ENCODE assay signal across 9 cellular contexts in genomic region chr18:48833701-48834394, GRCh38.
A peak's percentile ranks its signal among the peaks of the same experiment; 100 is the strongest.
DNase-seq lines count a peak whose midpoint lies in the region; ATAC-seq, FAIRE-seq and TF ChIP-seq lines count a peak whose summit lies in the region.
"Had no signal": no experiment of that assay in that cellular context is flagged by ENCODE, and none has a peak within 500 bp of the region (broad histone marks: within the 10 kb centered on the region; RNA-seq: fewer than 3 reads in every experiment).

No MANE protein-coding gene starts in this region.

- H3K27ac Mint-ChIP-seq in central memory CD8-positive, alpha-beta T cell (ENCODE audit: low read depth), result peak overlapping the region; percentile 96

- no TSS peak for BruUV-seq in HepG2 (replicated peaks; lab: Mats Ljungman, UMichigan)

- H4K20me1 ChIP-seq in HepG2 (ENCODE audit: insufficient read depth, low read length), result no peaks in the 10 kb centered on the region

- peaks cover 93% of the 10 kb centered on the region for H3K4me1 Mint-ChIP-seq in central memory CD8-positive, alpha-beta T cell

- H3K27me3 ChIP-seq in liver (ENCODE audit: control insufficient read depth in 4 of 4, insufficient read depth in 4 of 4, low read length in 3 of 4) (no peaks in the 10 kb centered on the region), HepG2 (ENCODE audit: control insufficient read depth in 1 of 2, insufficient read depth in 2 of 2, low read length in 2 of 2) (no peaks in the 10 kb centered on the region), rectal smooth muscle tissue (ENCODE audit: control insufficient read depth, insufficient read depth, low read length) (no peaks in the 10 kb centered on the region), SJCRH30 (no peaks in the 10 kb centered on the region)

- H3K27ac ChIP-seq in liver (ENCODE audit: low read depth in 1 of 2, low read length in 2 of 2) (peak overlapping the region; percentile 1 to 53), HepG2 (ENCODE audit: extremely low read length, insufficient read depth, low read length) (no peak overlapping the region), rectal smooth muscle tissue (ENCODE audit: low read depth, low read length) (no peak overlapping the region), SJCRH30 (no peak overlapping the region)
- H3K27ac ChIP-seq: C4-2B had no signal

- TF ChIP-seq CTCF in liver (IDR thresholded peaks at IDR 0.05; ENCODE audit: low read depth, low read length, missing input control) (no peak), HepG2 (CRISPR knock-in tag; IDR thresholded peaks at IDR 0.05) (no peak)

- no peaks in the 10 kb centered on the region for H3K9me3 Mint-ChIP-seq in central memory CD8-positive, alpha-beta T cell

- in situ Hi-C loops in HepG2 (cut with HindIII; ENCODE audit: extremely low pct_ligation_motif_present, low pct_unique_long_range_greater_than_20kb), result no loop called here

- H3K4me3 ChIP-seq in liver (ENCODE audit: low read depth in 1 of 3, low read length in 3 of 3) (no peak overlapping the region), HepG2 (replicated peaks in 1 of 3; ENCODE audit: insufficient read depth in 1 of 3, low read depth in 2 of 3, low read length in 3 of 3) (no peak overlapping the region), rectal smooth muscle tissue (ENCODE audit: low read length) (peak overlapping the region; percentile 39), SJCRH30 (no peak overlapping the region)

- CTCF ChIA-PET in HepG2 (lab: Yijun Ruan, JAX; ENCODE audit: low intra/inter-chr PET ratio, low total read pairs), result no interaction called here

- ATAC-seq in HepG2, result no peak
- ATAC-seq in HG03159 (IDR thresholded peaks at IDR 0.05; ENCODE audit: unreplicated experiment), result peak; percentile 72
- peak; percentile 91 for ATAC-seq in central memory CD8-positive, alpha-beta T cell (replicated peaks; ENCODE audit: extremely low read depth, poor library complexity, severe bottlenecking)

- H3K4me3 Mint-ChIP-seq in central memory CD8-positive, alpha-beta T cell, result peak overlapping the region; percentile 93

- TF ChIP-seq EP300 in HepG2 (IDR thresholded peaks at IDR 0.05; ENCODE audit: low read depth in 2 of 2, low read length in 2 of 2) (no peak), HepG2 (CRISPR knock-in tag; IDR thresholded peaks at IDR 0.05; ENCODE audit: borderline replicate concordance) (no peak)

- H3K36me3 Mint-ChIP-seq in central memory CD8-positive, alpha-beta T cell (ENCODE audit: insufficient read depth), result peaks cover 17% of the 10 kb centered on the region

- no peaks in the 10 kb centered on the region for H3K79me2 ChIP-seq in HepG2 (ENCODE audit: insufficient read depth, low read length)

- H3K4me1 ChIP-seq in liver (ENCODE audit: control insufficient read depth in 4 of 4, insufficient read depth in 4 of 4, low read length in 3 of 4) (no peaks in the 10 kb centered on the region), HepG2 (ENCODE audit: insufficient read depth, low read length) (no peaks in the 10 kb centered on the region), rectal smooth muscle tissue (ENCODE audit: control insufficient read depth, insufficient read depth, low read length) (peaks cover 6% of the 10 kb centered on the region), SJCRH30 (peaks cover 19% of the 10 kb centered on the region)

- TF ChIP-seq RAD21 in liver (IDR thresholded peaks at IDR 0.05) (no peak), HepG2 (CRISPR knock-in tag; IDR thresholded peaks at IDR 0.05) (no peak)

- POLR2A ChIA-PET in HepG2 (lab: Yijun Ruan, JAX), result no interaction called here

- H3K4me2 ChIP-seq in HepG2 (ENCODE audit: low read depth, low read length), result no peak overlapping the region

- DNase-seq in HepG2 (ENCODE audit: low spot score) (no peak), T-helper 9 cell (peak; percentile 44), SJCRH30 (no peak)
- DNase-seq in central memory CD8-positive, alpha-beta T cell (ENCODE audit: low spot score in 2 of 2), result peak in 1 of 2 donors; percentile 57
- DNase-seq in effector CD8-positive, alpha-beta T cell (lab: John Stamatoyannopoulos, UW), result no peak

- H3K27me3 Mint-ChIP-seq in central memory CD8-positive, alpha-beta T cell, result no peaks in the 10 kb centered on the region

- TF ChIP-seq POLR2A in HepG2 (IDR thresholded peaks at IDR 0.05; ENCODE audit: insufficient read depth in 1 of 2, low read depth in 2 of 2, low read length in 2 of 2), result no peak

- WGBS in liver, result 74% methylated on average over 13 of the region's 13 CpGs
- 94% methylated on average over 13 of the region's 13 CpGs for WGBS in HepG2 (ENCODE audit: low lambda C conversion rate)

- no peak overlapping the region for H2AFZ ChIP-seq in HepG2 (ENCODE audit: low read length)

- H3K9ac ChIP-seq in liver (ENCODE audit: low read depth in 1 of 2, low read length in 2 of 2), result no peak overlapping the region
- no peak overlapping the region for H3K9ac ChIP-seq in HepG2 (ENCODE audit: insufficient read depth, low read depth, low read length)
- H3K9ac ChIP-seq in rectal smooth muscle tissue (ENCODE audit: low read length), result no peak overlapping the region

- H3K36me3 ChIP-seq in liver (ENCODE audit: control insufficient read depth in 4 of 4, insufficient read depth in 3 of 4, low read depth in 1 of 4, low read length in 3 of 4), result no peaks in the 10 kb centered on the region
- H3K36me3 ChIP-seq in HepG2 (replicated peaks in 1 of 2; ENCODE audit: control insufficient read depth in 1 of 2, insufficient read depth in 2 of 2, low read length in 2 of 2), result peaks cover 3 to 22% of the 10 kb centered on the region in 2 experiments; a peak in 4 of 5 replicates
- H3K36me3 ChIP-seq in rectal smooth muscle tissue (ENCODE audit: control insufficient read depth, insufficient read depth, low read length), result no peaks in the 10 kb centered on the region
- H3K36me3 ChIP-seq in SJCRH30, result no peaks in the 10 kb centered on the region

- no peak for FAIRE-seq in HepG2 (lab: Jason Lieb, UNC)

- H3K9me3 ChIP-seq in liver (ENCODE audit: control insufficient read depth in 4 of 4, low read length in 3 of 4) (no peaks in the 10 kb centered on the region), HepG2 (ENCODE audit: low read length) (no peaks in the 10 kb centered on the region), SJCRH30 (replicated peaks) (no peaks in the 10 kb centered on the region)

- intact Hi-C loops in HepG2 (cut with micrococcal nuclease; ENCODE audit: unreplicated experiment), result no loop called here

TF ChIP-seq in liver, 16 proteins besides CTCF, POLR2A, EP300 and RAD21 (continues in another document):
- TF ChIP-seq HNF4G (IDR thresholded peaks at IDR 0.05) (no peak), RXRA (IDR thresholded peaks at IDR 0.05) (no peak), REST (IDR thresholded peaks at IDR 0.05) (no peak), FOXA2 (IDR thresholded peaks at IDR 0.05) (no peak), FOXA1 (IDR thresholded peaks at IDR 0.05) (no peak), HNF4A (conservative IDR thresholded peaks at IDR 0.05) (no peak)

TF ChIP-seq in HepG2, 621 proteins besides CTCF, POLR2A, EP300 and RAD21:
- TF ChIP-seq ZSCAN30 (CRISPR knock-in tag; IDR thresholded peaks at IDR 0.05) (no peak), CHD4 (IDR thresholded peaks at IDR 0.05; ENCODE audit: borderline replicate concordance, low read length) (no peak), SKI (IDR thresholded peaks at IDR 0.05; ENCODE audit: partially characterized antibody) (no peak)

Comparison
In these comparisons a context has a peak if more than half of its experiments do, and no peak if none do; other contexts are left out.
1. H3K27ac ChIP-seq: peak in liver (2 of 2); none in HepG2 (single experiment), rectal smooth muscle tissue (single experiment) and SJCRH30 (single experiment).